ENCODE assay signal across 8 cellular contexts in the genomic region with DNA sequence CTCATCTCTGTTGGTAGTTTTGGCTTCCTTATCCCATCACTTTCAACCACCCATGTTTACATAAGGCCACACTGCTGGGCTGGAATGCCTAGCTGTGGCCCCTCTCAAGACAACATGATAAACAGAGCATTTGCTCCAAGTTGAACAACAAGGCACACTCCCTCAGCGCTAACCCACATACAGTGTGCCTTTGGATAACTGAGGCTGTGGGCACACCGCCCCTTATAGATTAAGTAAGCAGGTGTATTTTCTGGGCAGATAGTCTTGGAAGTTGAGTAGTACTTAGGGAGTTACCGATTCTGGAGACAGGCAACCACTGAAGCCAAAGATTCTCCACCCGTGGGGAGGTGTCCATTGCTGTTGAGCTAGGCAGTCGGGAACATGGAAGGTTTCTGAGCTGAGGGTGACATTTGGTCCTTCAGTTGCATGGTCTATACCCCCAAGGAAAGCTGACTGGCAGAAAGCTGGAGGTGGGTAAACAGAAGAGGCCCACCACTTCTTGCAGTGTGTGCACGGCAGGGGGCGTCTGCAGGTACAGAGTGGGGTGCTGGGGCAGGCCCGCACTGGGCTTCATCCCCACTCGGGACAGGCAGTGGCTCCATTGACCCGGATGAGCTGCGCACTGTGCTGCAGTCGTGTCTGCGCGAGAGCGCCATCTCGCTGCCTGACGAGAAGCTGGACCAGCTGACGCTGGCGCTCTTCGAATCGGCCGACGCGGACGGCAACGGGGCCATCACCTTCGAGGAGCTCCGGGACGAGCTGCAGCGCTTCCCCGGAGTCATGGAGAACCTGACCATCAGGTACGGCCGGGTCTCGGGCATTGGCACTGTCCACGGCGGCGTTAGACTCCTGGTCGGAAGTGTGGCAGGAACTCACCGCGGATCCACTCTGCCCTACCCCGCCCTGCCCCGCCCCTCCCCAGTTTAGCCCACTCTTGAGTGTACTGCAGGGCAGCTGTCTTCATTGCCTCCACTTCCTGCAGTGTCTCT. TPM values are rescaled to one million over a fixed set of nuclear protein-coding genes. Genes with fewer than 3 reads are reported as not detected.
DNase-seq lines count a peak whose midpoint lies in the region; ATAC-seq lines count a peak whose summit lies in the region.

No MANE protein-coding gene starts in this region.

- DNase-seq in GDM1 (lab: John Stamatoyannopoulos, UW): peak; percentile 14
- DNase-seq in NCI-H524 treated with DMSO at 0.1 percent for 48 hours (lab: John Stamatoyannopoulos, UW): peak; percentile 63
- peak; percentile 23 for DNase-seq in activated naive CD4-positive, alpha-beta T cell treated with anti-CD3 and anti-CD28 coated beads, Interleukin-2, amount 50 U/mL, for 16 hours
- DNase-seq in cardiac septum (ENCODE audit: low spot score): peak; percentile 76
- no peak for DNase-seq in NCI-H226
- no peak for DNase-seq in NCI-H187 treated with DMSO at 0.1 percent for 48 hours (lab: John Stamatoyannopoulos, UW)

- no peak overlapping the region for H3K9ac ChIP-seq in rectal smooth muscle tissue (ENCODE audit: low read length)

- H3K4me1 ChIP-seq in rectal smooth muscle tissue (ENCODE audit: control insufficient read depth, insufficient read depth, low read length): no peaks in the 10 kb centered on the region

- H3K36me3 ChIP-seq in rectal smooth muscle tissue (ENCODE audit: control insufficient read depth, insufficient read depth, low read length): no peaks in the 10 kb centered on the region

- peak overlapping the region; percentile 46 for H3K4me3 ChIP-seq in rectal smooth muscle tissue (ENCODE audit: low read length)

- no peak overlapping the region for H3K27ac ChIP-seq in rectal smooth muscle tissue (ENCODE audit: low read depth, low read length)

- ATAC-seq in GM18909 (IDR thresholded peaks at IDR 0.05; ENCODE audit: poor library complexity, unreplicated experiment): no peak

- intact Hi-C loops in cardiac septum (cut with DNase I): no loop called here

- H3K27me3 ChIP-seq in rectal smooth muscle tissue (ENCODE audit: control insufficient read depth, insufficient read depth, low read length): peaks cover 4% of the 10 kb centered on the region

RNA-seq across cellular contexts. Expression of a gene that starts 16.8 kb away (rescaled TPM):
- total RNA-seq in cardiac septum: not detected

Comparison
In these comparisons a context has a peak if more than half of its experiments do, and no peak if none do; other contexts are left out.
1. DNase-seq: peak in GDM1 (single experiment), NCI-H524 treated with DMSO at 0.1 percent for 48 hours (single experiment), activated naive CD4-positive, alpha-beta T cell treated with anti-CD3 and anti-CD28 coated beads, Interleukin-2, amount 50 U/mL, for 16 hours (single experiment) and cardiac septum (single experiment); none in NCI-H226 (single experiment) and NCI-H187 treated with DMSO at 0.1 percent for 48 hours (single experiment).